Comparison of ENCODE assay signal across 23 cellular contexts in the genomic region with DNA sequence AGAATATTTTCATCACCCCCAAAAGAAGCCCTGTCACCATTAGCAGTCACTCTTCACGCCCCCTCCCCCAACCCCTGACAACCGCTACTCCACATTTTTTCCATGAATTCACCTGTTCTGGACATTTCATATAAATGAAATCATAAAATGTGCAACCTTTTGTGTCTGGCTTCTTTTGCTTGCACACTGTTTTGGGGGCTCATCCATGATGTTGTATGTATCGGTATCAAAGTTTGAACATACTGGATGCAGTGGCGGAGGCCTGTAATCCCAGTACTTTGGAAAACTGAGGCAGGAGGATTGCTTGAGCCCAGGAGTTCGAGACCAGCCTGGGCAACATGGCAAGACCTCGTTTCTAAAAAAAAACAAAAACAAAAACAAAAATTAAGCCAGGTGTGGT.
"Had no signal": no experiment of that assay in that cellular context is flagged by ENCODE, and none has a peak within 500 bp of the region (broad histone marks: within the 10 kb centered on the region; RNA-seq: fewer than 3 reads in every experiment).

No MANE protein-coding gene starts in this region.

- H3K36me3 ChIP-seq: gastrocnemius medialis, suprapubic skin, transverse colon, uterus had no signal

- H3K27ac ChIP-seq: dorsolateral prefrontal cortex, epithelial cell of prostate, gastrocnemius medialis, neutrophil, parathyroid adenoma, suprapubic skin, transverse colon, upper lobe of right lung, uterus had no signal

- H3K9me3 ChIP-seq: gastrocnemius medialis, neutrophil had no signal

- H3K4me3 ChIP-seq: dorsolateral prefrontal cortex, gastrocnemius medialis, lung, mucosa of descending colon, smooth muscle cell, suprapubic skin, transverse colon, upper lobe of right lung, uterus had no signal

- DNase-seq: dorsolateral prefrontal cortex; effector CD4-positive, alpha-beta T cell; foreskin fibroblast; gastrocnemius medialis; head of caudate nucleus; kidney; mucosa of descending colon; naive B cell; stimulated activated CD4-positive, alpha-beta T cell treated with anti-CD3 and anti-CD28 coated beads, Interleukin-12 subunit alpha, Interleukin-12 subunit beta, amount 100 ng/mL, for 4 hours; stimulated activated CD4-positive, alpha-beta T cell treated with anti-CD3 and anti-CD28 coated beads, Interleukin-1b, Interleukin-23, amount 100 ng/mL, for 48 hours; stimulated activated CD4-positive, alpha-beta T cell treated with anti-CD3 and anti-CD28 coated beads, Interleukin-4, amount 100 ng/mL, for 1 hour; stimulated activated CD8-positive, alpha-beta memory T cell treated with anti-CD3 and anti-CD28 coated beads, Interleukin-4, amount 100 ng/mL, for 48 hours; stimulated activated naive CD4-positive, alpha-beta T cell; stimulated activated naive CD8-positive, alpha-beta T cell treated with anti-CD3 and anti-CD28 coated beads, Interleukin-15, amount 100 ng/mL, for 72 hours; transverse colon; upper lobe of right lung; uterus had no signal
